ENCODE assay signal across 9 cellular contexts in the genomic region with DNA sequence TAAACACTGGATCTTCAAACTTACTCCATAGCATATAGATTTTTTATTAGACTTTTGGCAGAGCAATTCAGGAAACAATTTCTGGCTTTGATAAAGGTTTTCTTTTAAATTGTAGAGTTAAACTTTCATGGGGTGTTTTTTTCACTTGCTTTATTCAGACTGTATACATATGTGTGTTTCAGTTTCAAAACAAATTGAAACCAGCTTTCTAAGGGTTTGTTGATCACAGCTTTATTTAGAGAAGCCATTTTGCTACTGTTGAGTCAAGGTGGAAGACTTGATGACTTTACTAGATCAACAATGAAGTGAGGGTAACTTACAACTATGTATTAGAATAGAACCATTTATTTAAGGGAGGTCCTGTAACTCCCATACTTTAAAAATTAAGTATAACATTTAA. TPM values are rescaled to one million over a fixed set of nuclear protein-coding genes. Genes with fewer than 3 reads are reported as not detected.
A peak's percentile ranks its signal among the peaks of the same experiment; 100 is the strongest.
DNase-seq lines count a peak whose midpoint lies in the region; ATAC-seq and TF ChIP-seq lines count a peak whose summit lies in the region.
"Had no signal": no experiment of that assay in that cellular context is flagged by ENCODE, and none has a peak within 500 bp of the region (broad histone marks: within the 10 kb centered on the region; RNA-seq: fewer than 3 reads in every experiment).

No MANE protein-coding gene starts in this region.

- H3K9me2 ChIP-seq in PC-9 (ENCODE audit: insufficient read depth): no peaks in the 10 kb centered on the region

- no peak for DNase-seq in activated CD8-positive, alpha-beta memory T cell treated with anti-CD3 and anti-CD28 coated beads, Interleukin-2, amount 10 ng/mL, durations not matched to agents 7 days and 5 days
- DNase-seq in activated CD8-positive, alpha-beta memory T cell treated with anti-CD3 and anti-CD28 coated beads, Interleukin-2, amount 50 U/mL, for 4 hours: no peak
- DNase-seq in PC-9 (no peak), progenitor cell of endocrine pancreas (ENCODE audit: low spot score, unreplicated experiment) (no peak), NOMO-1 treated with dmso at 0.1 percent for 144 hours (lab: John Stamatoyannopoulos, UW; ENCODE audit: unreplicated experiment) (no peak), dorsolateral prefrontal cortex (no peak), occipital lobe (lab: John Stamatoyannopoulos, UW) (no peak)
- DNase-seq: left cardiac atrium had no signal

- intact Hi-C loops in PC-9 (cut with micrococcal nuclease; ENCODE audit: unreplicated experiment): no loop called here
- intact Hi-C loops in dorsolateral prefrontal cortex (cut with DNase I): no loop called here

- H3K4me2 ChIP-seq in PC-9: peak overlapping the region; percentile 92

- H3K36me3 Mint-ChIP-seq in activated CD8-positive, alpha-beta memory T cell treated with anti-CD3 and anti-CD28 coated beads, Interleukin-2, amount 10 ng/mL, durations not matched to agents 7 days and 5 days: peaks cover 40% of the 10 kb centered on the region
- H3K36me3 Mint-ChIP-seq in progenitor cell of endocrine pancreas (ENCODE audit: insufficient read depth): peaks cover 8% of the 10 kb centered on the region

- peaks cover 48% of the 10 kb centered on the region for H3K4me1 ChIP-seq in PC-9 (replicated peaks; ENCODE audit: insufficient read depth)

- H2AFZ ChIP-seq in PC-9: no peak overlapping the region

- peak overlapping the region; percentile 93 for H3K27ac Mint-ChIP-seq in activated CD8-positive, alpha-beta memory T cell treated with anti-CD3 and anti-CD28 coated beads, Interleukin-2, amount 10 ng/mL, durations not matched to agents 7 days and 5 days
- H3K27ac Mint-ChIP-seq in progenitor cell of endocrine pancreas: no peak overlapping the region

- peaks cover 4% of the 10 kb centered on the region for H3K27me3 Mint-ChIP-seq in activated CD8-positive, alpha-beta memory T cell treated with anti-CD3 and anti-CD28 coated beads, Interleukin-2, amount 10 ng/mL, durations not matched to agents 7 days and 5 days
- no peaks in the 10 kb centered on the region for H3K27me3 Mint-ChIP-seq in progenitor cell of endocrine pancreas

- H3K4me3 Mint-ChIP-seq in activated CD8-positive, alpha-beta memory T cell treated with anti-CD3 and anti-CD28 coated beads, Interleukin-2, amount 10 ng/mL, durations not matched to agents 7 days and 5 days: peak overlapping the region; percentile 89
- peak overlapping the region; percentile 23 for H3K4me3 Mint-ChIP-seq in progenitor cell of endocrine pancreas (ENCODE audit: low read depth)

- H3K9me3 ChIP-seq in PC-9 (ENCODE audit: insufficient read depth, low read depth): no peaks in the 10 kb centered on the region

- no peaks in the 10 kb centered on the region for H3K27me3 ChIP-seq in PC-9 (ENCODE audit: insufficient read depth, low read depth)
- no peaks in the 10 kb centered on the region for H3K27me3 ChIP-seq in dorsolateral prefrontal cortex

- no peak overlapping the region for H3K27ac ChIP-seq in PC-9
- peak overlapping the region in 1 of 59 donors; percentile 15 for H3K27ac ChIP-seq in dorsolateral prefrontal cortex

- ATAC-seq in activated CD8-positive, alpha-beta memory T cell treated with anti-CD3 and anti-CD28 coated beads, Interleukin-2, amount 10 ng/mL, durations not matched to agents 7 days and 5 days: peak; percentile 50
- ATAC-seq in HG02763 (IDR thresholded peaks at IDR 0.05; ENCODE audit: unreplicated experiment): peak; percentile 42

- H4K20me1 ChIP-seq in PC-9 (ENCODE audit: insufficient read depth): peaks cover 33% of the 10 kb centered on the region

- TF ChIP-seq CTCF in PC-9 (conservative IDR thresholded peaks at IDR 0.05): no peak
- TF ChIP-seq CTCF in progenitor cell of endocrine pancreas (IDR thresholded peaks at IDR 0.05; ENCODE audit: unreplicated experiment): no peak
- TF ChIP-seq CTCF in dorsolateral prefrontal cortex (IDR thresholded peaks at IDR 0.05 in 54 of 56, conservative IDR thresholded peaks at IDR 0.05 in 2 of 56; ENCODE audit: low read depth in 1 of 56, partially characterized antibody in 56 of 56): no peak

- peaks cover 99% of the 10 kb centered on the region for H3K79me2 ChIP-seq in PC-9 (ENCODE audit: low read depth)

- peaks cover 56% of the 10 kb centered on the region for H3K36me3 ChIP-seq in PC-9 (ENCODE audit: low read depth)

- CTCF ChIA-PET in activated CD8-positive, alpha-beta memory T cell treated with anti-CD3 and anti-CD28 coated beads, Interleukin-2, amount 10 ng/mL, durations not matched to agents 7 days and 5 days (lab: Charles Lee): no interaction called here
- CTCF ChIA-PET in PC-9 (lab: Charles Lee): no interaction called here

- no peaks in the 10 kb centered on the region for H3K9me3 Mint-ChIP-seq in activated CD8-positive, alpha-beta memory T cell treated with anti-CD3 and anti-CD28 coated beads, Interleukin-2, amount 10 ng/mL, durations not matched to agents 7 days and 5 days (ENCODE audit: low read depth)
- no peaks in the 10 kb centered on the region for H3K9me3 Mint-ChIP-seq in progenitor cell of endocrine pancreas (ENCODE audit: low read depth)

- H3K4me1 Mint-ChIP-seq in activated CD8-positive, alpha-beta memory T cell treated with anti-CD3 and anti-CD28 coated beads, Interleukin-2, amount 10 ng/mL, durations not matched to agents 7 days and 5 days: peaks cover 67% of the 10 kb centered on the region
- H3K4me1 Mint-ChIP-seq in progenitor cell of endocrine pancreas (ENCODE audit: low read depth): peaks cover 46% of the 10 kb centered on the region

- H3F3A ChIP-seq in PC-9 (ENCODE audit: insufficient read depth, low read depth): peaks cover 17% of the 10 kb centered on the region

- peak overlapping the region; percentile 97; the same call in 1 of the 2 replicates for H3K4me3 ChIP-seq in PC-9
- peak overlapping the region in 14 of 59 donors; percentile 69 to 91 (median 80) for H3K4me3 ChIP-seq in dorsolateral prefrontal cortex

- BruUV-seq in PC-9 (replicated peaks; lab: Mats Ljungman, UMichigan): no TSS peak

- POLR2A ChIA-PET in PC-9 (lab: Charles Lee; ENCODE audit: unreplicated experiment): no interaction called here

RNA-seq across cellular contexts. Expression of gene UBE2E1, which starts 6.2 kb away (rescaled TPM):
- total RNA-seq in activated CD8-positive, alpha-beta memory T cell treated with anti-CD3 and anti-CD28 coated beads, Interleukin-2, amount 10 ng/mL, durations not matched to agents 7 days and 5 days: 10 to 100 TPM; 55.6 to 58.5 TPM
- total RNA-seq in PC-9 (2021) (65.6 and 102 TPM in 2 replicates), progenitor cell of endocrine pancreas (129 and 134 TPM in 2 replicates), dorsolateral prefrontal cortex (100 to 1,000 TPM in 5 of 120 experiments, 10 to 100 TPM in 115; 49.8 to 113 (median 77.4) TPM), occipital lobe (107 TPM)
